ENCODE assay signal across 13 cellular contexts in the genomic region with DNA sequence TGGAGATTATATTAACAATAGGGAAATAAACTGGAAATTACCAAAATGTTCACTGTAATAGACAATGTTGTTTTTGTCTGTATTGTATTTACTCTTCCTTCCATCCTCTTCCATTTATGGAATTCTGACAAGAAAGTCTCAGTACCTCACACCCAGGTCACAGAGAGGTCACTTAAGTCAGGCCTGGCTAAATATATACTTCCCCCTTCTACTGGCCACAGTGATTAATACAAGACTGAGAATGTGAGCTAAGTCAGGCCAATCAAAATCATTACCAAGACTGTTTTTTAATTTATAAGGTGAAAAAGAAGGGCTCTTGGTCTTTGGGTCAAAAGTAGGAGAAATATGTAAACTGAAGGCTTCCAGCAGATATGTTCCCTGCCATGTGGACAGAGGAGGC.
A peak's percentile ranks its signal among the peaks of the same experiment; 100 is the strongest.
DNase-seq lines count a peak whose midpoint lies in the region; ATAC-seq, FAIRE-seq and TF ChIP-seq lines count a peak whose summit lies in the region.
"Had no signal": no experiment of that assay in that cellular context is flagged by ENCODE, and none has a peak within 500 bp of the region (broad histone marks: within the 10 kb centered on the region; RNA-seq: fewer than 3 reads in every experiment).

No MANE protein-coding gene starts in this region.

- H3K27ac ChIP-seq in thyroid gland (no peak overlapping the region), endodermal cell (ENCODE audit: low read depth, low read length) (no peak overlapping the region), WERI-Rb-1 (no peak overlapping the region)

- no peak for DNase-seq in GM18507 (ENCODE audit: extremely low spot score, insufficient read length, low read depth)
- peak; percentile 28 for DNase-seq in iris pigment epithelial cell (ENCODE audit: low read depth)
- DNase-seq in thyroid gland: no peak
- no peak for DNase-seq in endodermal cell
- no peak for DNase-seq in HPDE6-E6E7 (ENCODE audit: extremely low spot score)
- no peak for DNase-seq in WERI-Rb-1
- DNase-seq: DMS79 treated with DMSO at 0.1 percent for 48 hours; effector memory CD4-positive, alpha-beta T cell; H9; kidney glomerular epithelial cell; NCI-H1436 treated with DMSO at 0.1 percent for 48 hours had no signal

- H3K36me3 ChIP-seq in thyroid gland (no peaks in the 10 kb centered on the region), endodermal cell (ENCODE audit: control insufficient read depth, insufficient read depth, low read length) (no peaks in the 10 kb centered on the region), WERI-Rb-1 (no peaks in the 10 kb centered on the region)

- ATAC-seq in GM21717 (IDR thresholded peaks at IDR 0.05; ENCODE audit: unreplicated experiment) (peak; percentile 63), HG03469 (IDR thresholded peaks at IDR 0.05; ENCODE audit: unreplicated experiment) (peak; percentile 90)

- no peak for TF ChIP-seq POLR2A in thyroid gland (IDR thresholded peaks at IDR 0.05)

- H3K4me1 ChIP-seq in thyroid gland (peaks cover 0 to 10% of the 10 kb centered on the region in 2 donors), endodermal cell (ENCODE audit: control insufficient read depth, insufficient read depth, low read length) (no peaks in the 10 kb centered on the region)

- intact Hi-C loops in thyroid gland (cut with DNase I): no loop called here

- H3K27me3 Mint-ChIP-seq in endodermal cell (ENCODE audit: insufficient read depth): no peaks in the 10 kb centered on the region

- peak; percentile 76 for FAIRE-seq in GM18507 (lab: Jason Lieb, UNC)

- no peaks in the 10 kb centered on the region for H3K27me3 ChIP-seq in thyroid gland
- no peaks in the 10 kb centered on the region for H3K27me3 ChIP-seq in endodermal cell (ENCODE audit: control insufficient read depth, insufficient read depth, low read length, poor library complexity, severe bottlenecking)
- no peaks in the 10 kb centered on the region for H3K27me3 ChIP-seq in WERI-Rb-1 (ENCODE audit: insufficient read depth, low read depth, severe bottlenecking)

- H3K9me3 Mint-ChIP-seq in endodermal cell: peaks cover 25% of the 10 kb centered on the region

- H3K4me3 ChIP-seq in thyroid gland (replicated peaks in 1 of 3) (no peak overlapping the region), endodermal cell (ENCODE audit: low read length) (no peak overlapping the region), WERI-Rb-1 (ENCODE audit: low read depth, low read length) (no peak overlapping the region)

- H3K9me3 ChIP-seq in thyroid gland (no peaks in the 10 kb centered on the region), endodermal cell (ENCODE audit: control insufficient read depth, low read length) (peaks cover 26% of the 10 kb centered on the region), WERI-Rb-1 (ENCODE audit: severe bottlenecking) (no peaks in the 10 kb centered on the region)

- no peaks in the 10 kb centered on the region for H3K4me1 Mint-ChIP-seq in endodermal cell

- TF ChIP-seq CTCF in thyroid gland (IDR thresholded peaks at IDR 0.05): no peak
- no peak for TF ChIP-seq CTCF in endodermal cell (conservative IDR thresholded peaks at IDR 0.05)
- no peak for TF ChIP-seq CTCF in WERI-Rb-1 (IDR thresholded peaks at IDR 0.05; ENCODE audit: low read depth, low read length)

- H3K36me3 Mint-ChIP-seq in endodermal cell (ENCODE audit: low read depth): peaks cover 15% of the 10 kb centered on the region

- no peak overlapping the region for H3K9ac ChIP-seq in endodermal cell (ENCODE audit: extremely low read depth, low read length, poor library complexity, severe bottlenecking)

- no peak overlapping the region for H3K4me3 Mint-ChIP-seq in endodermal cell
- H3K4me3 Mint-ChIP-seq: H9 had no signal

- H3K27ac Mint-ChIP-seq in endodermal cell: no peak overlapping the region
- H3K27ac Mint-ChIP-seq: H9 had no signal
